8 cellular contexts compared by ENCODE assay signal in genomic region chr15:78059110-78059839, GRCh38. TPM values are rescaled to one million over a fixed set of nuclear protein-coding genes. Genes with fewer than 3 reads are reported as not detected.
DNase-seq lines count a peak whose midpoint lies in the region; TF ChIP-seq lines count a peak whose summit lies in the region.

No MANE protein-coding gene starts in this region.

- no peak overlapping the region for H3K4ac ChIP-seq in H9 (ENCODE audit: low read depth, low read length)

- H2BK12ac ChIP-seq in H9 (ENCODE audit: insufficient read length, low read depth, low read length): no peak overlapping the region

- H3K27ac Mint-ChIP-seq in H9: no peak overlapping the region

- H2AK5ac ChIP-seq in H9 (ENCODE audit: insufficient read length, low read length): no peak overlapping the region

- intact Hi-C loops in sigmoid colon (cut with DNase I): no loop called here
- intact Hi-C loops in head of caudate nucleus (cut with DNase I): no loop called here

- no peak overlapping the region for H3K14ac ChIP-seq in H9 (ENCODE audit: insufficient read depth, low read length)

- no peak overlapping the region; a peak in 1 of 5 replicates for H3K4me3 Mint-ChIP-seq in H9

- H2BK120ac ChIP-seq in H9 (ENCODE audit: low read depth, low read length, poor library complexity, severe bottlenecking): no peak overlapping the region

- 63 to 65% methylated on average over 3 of the region's 3 CpGs for WGBS in sigmoid colon, 2 donors
- WGBS in H9 (ENCODE audit: extremely low coverage, insufficient read length, low lambda C conversion rate): no CpG with 5 or more reads among the region's 3 CpGs

- no peak overlapping the region for H3K4me2 ChIP-seq in H9 (ENCODE audit: insufficient read depth, insufficient read length, low read length)

- H3K4me1 Mint-ChIP-seq in H9: peaks cover 18 to 19% of the 10 kb centered on the region in 2 experiments

- no peaks in the 10 kb centered on the region for H3K9me3 Mint-ChIP-seq in H9

- H3K79me1 ChIP-seq in H9 (ENCODE audit: insufficient read depth, low read depth, low read length, poor library complexity, severe bottlenecking): no peaks in the 10 kb centered on the region

- H4K5ac ChIP-seq in H9 (ENCODE audit: insufficient read length, low read depth, low read length): no peak overlapping the region

- no peak overlapping the region for H3T11ph ChIP-seq in H9 (ENCODE audit: low read length)

- H3K27me3 ChIP-seq in sigmoid colon (no peaks in the 10 kb centered on the region), H9 (ENCODE audit: insufficient read depth, low read length) (no peaks in the 10 kb centered on the region)

- H3K27ac ChIP-seq in sigmoid colon (peak overlapping the region in 3 of 4 donors; percentile 35 to 66 (median 47)), substantia nigra (ENCODE audit: low read depth, low read length, poor library complexity, severe bottlenecking) (no peak overlapping the region), H9 (ENCODE audit: insufficient read length, low read depth, low read length) (no peak overlapping the region)

- TF ChIP-seq POLR2A in sigmoid colon (IDR thresholded peaks at IDR 0.05): no peak

- TF ChIP-seq CTCF in sigmoid colon (IDR thresholded peaks at IDR 0.05) (no peak), H9 (conservative IDR thresholded peaks at IDR 0.05) (no peak)

- H3K56ac ChIP-seq in H9 (ENCODE audit: insufficient read length, low read depth, low read length): no peak overlapping the region

- H3K36me3 Mint-ChIP-seq in H9 (ENCODE audit: insufficient read depth in 1 of 3, low read depth in 3 of 3): no peaks in the 10 kb centered on the region

- no peak overlapping the region for H4K8ac ChIP-seq in H9 (replicated peaks; ENCODE audit: insufficient read length, low read depth, low read length)

- H3K79me2 ChIP-seq in H9 (ENCODE audit: insufficient read depth, low read length): peaks cover 3% of the 10 kb centered on the region; the same call in 1 of the 2 replicates

- H2BK15ac ChIP-seq in H9 (ENCODE audit: low read depth, low read length): no peak overlapping the region

- peak; percentile 64 for DNase-seq in ELR (ENCODE audit: low read depth)
- DNase-seq in NCI-H69 (lab: John Stamatoyannopoulos, UW): peak; percentile 23
- DNase-seq in dermis blood vessel endothelial cell: peak; percentile 77
- DNase-seq in sigmoid colon: no peak
- no peak for DNase-seq in substantia nigra (lab: John Stamatoyannopoulos, UW)
- no peak for DNase-seq in head of caudate nucleus
- DNase-seq in H9: no peak
- no peak for DNase-seq in NCI-H1092 (lab: John Stamatoyannopoulos, UW)

- no peak overlapping the region for H4K91ac ChIP-seq in H9 (ENCODE audit: insufficient read length, low read depth, low read length)

- no peak overlapping the region for H2AFZ ChIP-seq in H9 (ENCODE audit: low read length)

- no peak overlapping the region for H3K23ac ChIP-seq in H9 (ENCODE audit: insufficient read length, low read depth, low read length)

- H3K9me3 ChIP-seq in sigmoid colon (no peaks in the 10 kb centered on the region), H9 (ENCODE audit: control insufficient read depth, low read depth, low read length) (no peaks in the 10 kb centered on the region)

- H3K4me1 ChIP-seq in sigmoid colon (peaks cover 0 to 75% (median 65%) of the 10 kb centered on the region in 4 donors), H9 (ENCODE audit: insufficient read depth, low read length) (no peaks in the 10 kb centered on the region)

- H2BK5ac ChIP-seq in H9 (ENCODE audit: insufficient read length, low read length): no peak overlapping the region

- no peak overlapping the region for H3K9ac ChIP-seq in H9 (ENCODE audit: extremely low read depth, insufficient read length, low read length)

- no peaks in the 10 kb centered on the region for H4K20me1 ChIP-seq in H9 (ENCODE audit: control insufficient read depth, insufficient read depth, insufficient read length)

- no peak overlapping the region for H3K4me3 ChIP-seq in sigmoid colon

- TF ChIP-seq EP300 in sigmoid colon (IDR thresholded peaks at IDR 0.05): no peak

- no peaks in the 10 kb centered on the region for H3K23me2 ChIP-seq in H9 (ENCODE audit: insufficient read length, low read depth, low read length, poor library complexity, severe bottlenecking)

- H3K36me3 ChIP-seq in sigmoid colon: no peaks in the 10 kb centered on the region

- no peak overlapping the region for H2BK20ac ChIP-seq in H9 (ENCODE audit: low read depth, low read length, poor library complexity, severe bottlenecking)

- H3K18ac ChIP-seq in H9 (ENCODE audit: insufficient read length, low read depth, low read length): no peak overlapping the region

- H3K27me3 Mint-ChIP-seq in H9 (ENCODE audit: low read depth): no peaks in the 10 kb centered on the region

RNA-seq across cellular contexts. Expression of gene TBC1D2B, which starts 18.2 kb away (rescaled TPM):
- 26.2 and 43.8 TPM in 2 replicates for total RNA-seq in dermis blood vessel endothelial cell
- total RNA-seq in sigmoid colon: 10 to 100 TPM; 25.3 to 47.1 (median 37.6) TPM
- polyA plus RNA-seq in sigmoid colon: 10 to 100 TPM in 2 of 3 donors, 1 to 10 TPM in 1; 7.6 to 30.3 (median 13.2) TPM
- total RNA-seq in H9 (2021): 16.0 and 17.6 TPM in 2 replicates

RNA-seq across cellular contexts. Expression of gene SH2D7, which starts 33.1 kb away (rescaled TPM):
- total RNA-seq in dermis blood vessel endothelial cell (not detected in 2 replicates), sigmoid colon (not detected), H9 (2021) (not detected in 2 replicates)
- polyA plus RNA-seq in sigmoid colon: 1 to 10 TPM in 2 of 3 donors, under 1 TPM in 1; 0.69 to 3.0 (median 2.5) TPM

Comparison
In these comparisons a context has a peak if more than half of its experiments do, and no peak if none do; other contexts are left out.
1. DNase-seq: peak in ELR (single experiment), NCI-H69 (single experiment) and dermis blood vessel endothelial cell (single experiment); none in sigmoid colon (single experiment), substantia nigra (0 of 49), head of caudate nucleus (0 of 42), H9 (single experiment) and NCI-H1092 (single experiment).
2. H3K27ac ChIP-seq: peak in sigmoid colon (3 of 4); none in substantia nigra (single experiment) and H9 (single experiment).